In the genomic region with DNA sequence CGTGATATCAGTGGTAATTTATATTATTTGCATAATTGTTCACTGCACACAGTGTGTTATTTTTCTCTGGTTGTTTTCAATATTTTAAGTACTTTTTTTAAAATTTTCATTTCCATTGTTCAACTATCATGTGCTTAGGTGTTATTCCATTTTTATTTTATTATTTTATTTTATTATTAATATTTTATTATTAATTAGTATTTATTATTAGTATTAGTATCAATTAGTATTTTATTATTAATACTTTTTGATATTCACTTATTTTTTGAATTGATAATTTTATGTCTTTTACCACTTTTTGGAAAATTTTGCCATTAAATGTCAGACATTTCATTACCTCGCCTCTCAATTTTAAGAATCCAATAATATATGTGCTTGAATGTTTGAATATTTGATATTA, we compare ENCODE assay signal across 28 cellular contexts.
"Had no signal": no experiment of that assay in that cellular context is flagged by ENCODE, and none has a peak within 500 bp of the region (broad histone marks: within the 10 kb centered on the region; RNA-seq: fewer than 3 reads in every experiment).

No MANE protein-coding gene starts in this region.

- H3K27ac ChIP-seq: body of pancreas, esophagus muscularis mucosa, foreskin keratinocyte, gastroesophageal sphincter had no signal

- H3K4me3 ChIP-seq: body of pancreas, esophagus muscularis mucosa, gastroesophageal sphincter had no signal

- DNase-seq: activated CD4-positive, alpha-beta memory T cell treated with anti-CD3 and anti-CD28 coated beads, Interleukin-2, amount 10 ng/mL, durations not matched to agents 7 days and 5 days; activated CD4-positive, alpha-beta T cell treated with anti-CD3 and anti-CD28 coated beads for 1 hour; activated CD4-positive, alpha-beta T cell treated with anti-CD3 and anti-CD28 coated beads for 4 hours; activated CD4-positive, alpha-beta T cell treated with anti-CD3 and anti-CD28 coated beads, Interleukin-2, amount 10 ng/mL, durations not matched to agents 7 days and 5 days; activated CD4-positive, alpha-beta T cell treated with anti-CD3 and anti-CD28 coated beads, Interleukin-2, amount 50 U/mL, for 4 hours; activated CD8-positive, alpha-beta memory T cell treated with anti-CD3 and anti-CD28 coated beads, Interleukin-2, amount 50 U/mL, for 48 hours; activated gamma-delta T cell; activated naive CD4-positive, alpha-beta T cell treated with anti-CD3 and anti-CD28 coated beads, Interleukin-2, amount 50 U/mL, for 16 hours; activated naive CD4-positive, alpha-beta T cell treated with Interleukin-2 at 50 U/mL for 16 hours; activated T-cell treated with anti-CD3 and anti-CD28 coated beads for 4 hours; activated T-cell treated with anti-CD3 and anti-CD28 coated beads, Interleukin-2, amount 50 U/mL, for 24 hours; activated T-cell treated with anti-CD3 and anti-CD28 coated beads, Interleukin-2, amount 50 U/mL, for 72 hours; amygdala; aorta; body of pancreas; caudate nucleus; cortex of kidney; dermis blood vessel endothelial cell; effector CD4-positive, alpha-beta T cell; effector memory CD8-positive, alpha-beta T cell; erythroblast; foreskin keratinocyte; head of caudate nucleus; T-helper 1 cell; T-helper 17 cell; T1000 had no signal

- H3K36me3 ChIP-seq: esophagus muscularis mucosa, gastroesophageal sphincter had no signal

- H3K27me3 ChIP-seq: body of pancreas, esophagus muscularis mucosa, foreskin keratinocyte, gastroesophageal sphincter had no signal

- ATAC-seq: activated T-cell treated with anti-CD3 and anti-CD28 coated beads, Interleukin-2, amount 50 U/mL, for 72 hours; body of pancreas; effector memory CD8-positive, alpha-beta T cell; foreskin keratinocyte; gastroesophageal sphincter; T-helper 17 cell had no signal

- H3K9me3 ChIP-seq: body of pancreas, esophagus muscularis mucosa, gastroesophageal sphincter had no signal

- H3K4me1 ChIP-seq: body of pancreas, esophagus muscularis mucosa, foreskin keratinocyte, gastroesophageal sphincter had no signal
